9 cellular contexts compared by ENCODE assay signal in genomic region chr11:10606536-10607208, GRCh38. TPM values are rescaled to one million over a fixed set of nuclear protein-coding genes. Genes with fewer than 3 reads are reported as not detected.
DNase-seq lines count a peak whose midpoint lies in the region; ATAC-seq and TF ChIP-seq lines count a peak whose summit lies in the region.
"Had no signal": no experiment of that assay in that cellular context is flagged by ENCODE, and none has a peak within 500 bp of the region (broad histone marks: within the 10 kb centered on the region; RNA-seq: fewer than 3 reads in every experiment).

No MANE protein-coding gene starts in this region.

- H3K27me3 ChIP-seq in right lobe of liver: no peaks in the 10 kb centered on the region

- H3K27ac Mint-ChIP-seq in CD14-positive monocyte: peak overlapping the region; percentile 94 to 99 (median 97)
- no peak overlapping the region for H3K27ac Mint-ChIP-seq in activated naive CD8-positive, alpha-beta T cell treated with anti-CD3 and anti-CD28 coated beads, Interleukin-2, amount 50 U/mL, for 24 hours
- H3K27ac Mint-ChIP-seq: activated naive CD8-positive, alpha-beta T cell treated with anti-CD3 and anti-CD28 coated beads, Interleukin-2, amount 10 ng/mL, durations not matched to agents 7 days and 5 days had no signal

- H3K27me3 Mint-ChIP-seq in CD14-positive monocyte (ENCODE audit: low read depth in 3 of 3): peaks cover 0 to under 1% (median 0%) of the 10 kb centered on the region in 3 donors
- peaks cover 2% of the 10 kb centered on the region for H3K27me3 Mint-ChIP-seq in activated naive CD8-positive, alpha-beta T cell treated with anti-CD3 and anti-CD28 coated beads, Interleukin-2, amount 50 U/mL, for 24 hours

- H3K4me3 ChIP-seq in right lobe of liver: no peak overlapping the region

- intact Hi-C loops in CD14-positive monocyte (cut with micrococcal nuclease): loop anchor here in 1 of 2 donors (5.0 kb wide), 1 partner anchor 51 kb away; no protein-coding TSS in a partner anchor
- intact Hi-C loops in right lobe of liver (cut with DNase I): no loop called here

- ATAC-seq in HG02852 (IDR thresholded peaks at IDR 0.05; ENCODE audit: unreplicated experiment): peak; percentile 69
- peak; percentile 15 for ATAC-seq in activated naive CD8-positive, alpha-beta T cell treated with anti-CD3 and anti-CD28 coated beads, Interleukin-2, amount 50 U/mL, for 24 hours
- ATAC-seq in right lobe of liver: peak; percentile 34 to 55 (median 43)

- TF ChIP-seq CTCF in CD14-positive monocyte (IDR thresholded peaks at IDR 0.05): no peak
- no peak for TF ChIP-seq CTCF in right lobe of liver (IDR thresholded peaks at IDR 0.05)

- peaks cover 99% of the 10 kb centered on the region for H3K4me1 Mint-ChIP-seq in CD14-positive monocyte
- H3K4me1 Mint-ChIP-seq in activated naive CD8-positive, alpha-beta T cell treated with anti-CD3 and anti-CD28 coated beads, Interleukin-2, amount 50 U/mL, for 24 hours: peaks cover 17% of the 10 kb centered on the region

- peaks cover under 1 to 8% of the 10 kb centered on the region in 2 donors for H3K36me3 Mint-ChIP-seq in CD14-positive monocyte
- H3K36me3 Mint-ChIP-seq in activated naive CD8-positive, alpha-beta T cell treated with anti-CD3 and anti-CD28 coated beads, Interleukin-2, amount 50 U/mL, for 24 hours (ENCODE audit: low read depth): no peaks in the 10 kb centered on the region
- H3K36me3 Mint-ChIP-seq: activated naive CD8-positive, alpha-beta T cell treated with anti-CD3 and anti-CD28 coated beads, Interleukin-2, amount 10 ng/mL, durations not matched to agents 7 days and 5 days had no signal

- no peaks in the 10 kb centered on the region for H3K4me1 ChIP-seq in right lobe of liver

- WGBS in right lobe of liver (ENCODE audit: insufficient coverage, low coverage, low lambda C conversion rate, missing lambda C conversion rate): 40% methylated on average over 6 of the region's 6 CpGs

- no peaks in the 10 kb centered on the region for H3K36me3 ChIP-seq in right lobe of liver

- peak; percentile 79 for DNase-seq in CD14-positive monocyte (ENCODE audit: low spot score)
- no peak for DNase-seq in activated naive CD8-positive, alpha-beta T cell treated with anti-CD3 and anti-CD28 coated beads, Interleukin-2, amount 50 U/mL, for 24 hours
- no peak for DNase-seq in right lobe of liver
- no peak for DNase-seq in HK-2 (ENCODE audit: unreplicated experiment)
- no peak for DNase-seq in mucosa of gallbladder (ENCODE audit: low spot score)
- no peak for DNase-seq in NCI-H1417 (lab: John Stamatoyannopoulos, UW)
- no peak for DNase-seq in activated CD4-positive, alpha-beta T cell treated with anti-CD3 and anti-CD28 coated beads, Interleukin-2, amount 50 U/mL, for 4 hours
- DNase-seq: activated naive CD8-positive, alpha-beta T cell treated with anti-CD3 and anti-CD28 coated beads, Interleukin-2, amount 10 ng/mL, durations not matched to agents 7 days and 5 days had no signal

- no peaks in the 10 kb centered on the region for H3K9me3 ChIP-seq in right lobe of liver

- peak overlapping the region; percentile 16 to 67 (median 24) for H3K27ac ChIP-seq in right lobe of liver

- peaks cover 0 to 2% (median 0%) of the 10 kb centered on the region in 7 donors for H3K9me3 Mint-ChIP-seq in CD14-positive monocyte
- H3K9me3 Mint-ChIP-seq in activated naive CD8-positive, alpha-beta T cell treated with anti-CD3 and anti-CD28 coated beads, Interleukin-2, amount 50 U/mL, for 24 hours: no peaks in the 10 kb centered on the region
- H3K9me3 Mint-ChIP-seq: activated naive CD8-positive, alpha-beta T cell treated with anti-CD3 and anti-CD28 coated beads, Interleukin-2, amount 10 ng/mL, durations not matched to agents 7 days and 5 days had no signal

- peak overlapping the region; percentile 72 to 88 for H3K4me3 Mint-ChIP-seq in CD14-positive monocyte
- H3K4me3 Mint-ChIP-seq in activated naive CD8-positive, alpha-beta T cell treated with anti-CD3 and anti-CD28 coated beads, Interleukin-2, amount 50 U/mL, for 24 hours: peak overlapping the region; percentile 39
- H3K4me3 Mint-ChIP-seq: activated naive CD8-positive, alpha-beta T cell treated with anti-CD3 and anti-CD28 coated beads, Interleukin-2, amount 10 ng/mL, durations not matched to agents 7 days and 5 days had no signal

- TF ChIP-seq POLR2A in right lobe of liver (IDR thresholded peaks at IDR 0.05): no peak

RNA-seq across cellular contexts. Expression of gene LYVE1, which starts 38.2 kb away (rescaled TPM):
- polyA plus RNA-seq in CD14-positive monocyte: under 1 TPM in 1 of 2 donors, not detected in 1; 0.31 TPM
- total RNA-seq in right lobe of liver (10 to 100 TPM in 5 of 6 experiments, 1 to 10 TPM in 1; 9.3 to 60.8 (median 28.3) TPM), mucosa of gallbladder (19.7 TPM)
- total RNA-seq: activated naive CD8-positive, alpha-beta T cell treated with anti-CD3 and anti-CD28 coated beads, Interleukin-2, amount 10 ng/mL, durations not matched to agents 7 days and 5 days had no signal

Comparison
In these comparisons a context has a peak if more than half of its experiments do, and no peak if none do; other contexts are left out.
1. ATAC-seq: peak in every context shown above with its lines; median percentile 69 in HG02852; 43 in right lobe of liver; 15 in activated naive CD8-positive, alpha-beta T cell treated with anti-CD3 and anti-CD28 coated beads, Interleukin-2, amount 50 U/mL, for 24 hours.